In the genomic region with DNA sequence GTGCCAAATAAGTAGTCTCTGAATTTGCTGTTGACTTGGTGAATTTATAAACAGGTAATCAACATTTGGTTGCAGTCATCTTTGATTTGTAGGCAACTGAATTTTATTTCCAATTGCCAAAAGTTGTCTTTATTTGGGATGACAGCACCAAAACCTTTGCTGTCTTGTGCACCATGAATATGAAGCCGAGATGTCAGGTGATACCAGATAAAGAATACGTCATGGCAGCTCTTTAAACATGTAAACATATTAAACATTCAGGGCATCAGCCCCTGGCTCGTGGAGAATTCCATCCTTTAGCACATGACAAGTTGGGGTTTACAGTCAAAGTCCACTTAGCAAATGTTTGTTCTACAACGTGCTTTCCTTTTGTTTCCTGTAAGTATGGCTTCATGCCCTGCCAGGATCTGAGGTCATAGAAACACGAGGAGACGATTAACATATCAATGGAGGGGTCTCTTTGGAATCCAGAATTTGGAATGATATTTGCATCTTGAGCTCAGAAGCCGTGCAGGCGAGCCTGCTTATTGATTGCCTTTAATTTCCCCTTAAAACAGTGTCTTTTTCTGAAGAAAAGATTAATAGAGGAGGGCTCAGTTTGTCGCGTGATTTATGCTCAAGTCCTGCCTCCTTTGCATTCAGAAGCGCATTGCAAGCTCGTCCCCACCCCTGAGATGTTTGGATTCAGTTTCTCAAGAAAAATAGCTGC, we compare ENCODE assay signal across 11 cellular contexts.
DNase-seq lines count a peak whose midpoint lies in the region; ATAC-seq, FAIRE-seq and TF ChIP-seq lines count a peak whose summit lies in the region.
"Had no signal": no experiment of that assay in that cellular context is flagged by ENCODE, and none has a peak within 500 bp of the region (broad histone marks: within the 10 kb centered on the region; RNA-seq: fewer than 3 reads in every experiment).

No MANE protein-coding gene starts in this region.

- no peak overlapping the region for H3K4me3 ChIP-seq in SK-N-SH (ENCODE audit: low read depth in 2 of 2, low read length in 1 of 2)
- H3K4me3 ChIP-seq in kidney (ENCODE audit: low read length in 2 of 2) = peak overlapping the region; percentile 43 to 50
- H3K4me3 ChIP-seq in naive thymus-derived CD4-positive, alpha-beta T cell (ENCODE audit: low read length) = no peak overlapping the region

- peaks cover 0 to 7% of the 10 kb centered on the region in 2 experiments; a peak in 1 of 4 replicates for H3K4me1 ChIP-seq in SK-N-SH (ENCODE audit: control insufficient read depth in 1 of 2, insufficient read depth in 2 of 2, low read depth in 1 of 2, low read length in 1 of 2)
- peaks cover 0 to 6% of the 10 kb centered on the region in 2 donors for H3K4me1 ChIP-seq in kidney (ENCODE audit: control insufficient read depth in 1 of 2, insufficient read depth in 1 of 2, low read depth in 1 of 2, low read length in 2 of 2)
- H3K4me1 ChIP-seq in naive thymus-derived CD4-positive, alpha-beta T cell (ENCODE audit: control insufficient read depth in 2 of 2, insufficient read depth in 2 of 2, low read length in 2 of 2) = no peaks in the 10 kb centered on the region

- TF ChIP-seq CTCF in SK-N-SH (IDR thresholded peaks at IDR 0.05) = no peak
- TF ChIP-seq CTCF in kidney (IDR thresholded peaks at IDR 0.05; ENCODE audit: borderline replicate concordance, extremely low read depth, insufficient read depth) = no peak
- TF ChIP-seq CTCF in type B pancreatic cell (conservative IDR thresholded peaks at IDR 0.05) = no peak

- no peaks in the 10 kb centered on the region for H3K27me3 Mint-ChIP-seq in activated T-helper 17 cell treated with anti-CD3 and anti-CD28 coated beads, Interleukin-2, amount 50 U/mL, for 72 hours
- no peaks in the 10 kb centered on the region for H3K27me3 Mint-ChIP-seq in type B pancreatic cell
- H3K27me3 Mint-ChIP-seq in stimulated activated naive CD8-positive, alpha-beta T cell treated with anti-CD3 and anti-CD28 coated beads, Interleukin-15, amount 100 ng/mL, for 72 hours = no peaks in the 10 kb centered on the region
- H3K27me3 Mint-ChIP-seq in naive thymus-derived CD4-positive, alpha-beta T cell = no peaks in the 10 kb centered on the region
- H3K27me3 Mint-ChIP-seq: B cell had no signal

- no peaks in the 10 kb centered on the region for H4K20me1 ChIP-seq in SK-N-SH (ENCODE audit: insufficient read depth)

- H3K27ac ChIP-seq in SK-N-SH (ENCODE audit: low read depth in 2 of 2, low read length in 1 of 2) = no peak overlapping the region
- H3K27ac ChIP-seq in kidney (ENCODE audit: low read depth in 2 of 2, low read length in 2 of 2) = no peak overlapping the region
- no peak overlapping the region for H3K27ac ChIP-seq in naive thymus-derived CD4-positive, alpha-beta T cell (ENCODE audit: low read depth, low read length)
- H3K27ac ChIP-seq: epithelial cell of prostate had no signal

- no peak for TF ChIP-seq RAD21 in SK-N-SH (IDR thresholded peaks at IDR 0.05; ENCODE audit: low read length)

- H3K4me2 ChIP-seq in SK-N-SH = no peak overlapping the region

- peak overlapping the region; percentile 9 for H3K27ac Mint-ChIP-seq in activated T-helper 17 cell treated with anti-CD3 and anti-CD28 coated beads, Interleukin-2, amount 50 U/mL, for 72 hours
- peak overlapping the region; percentile 90 for H3K27ac Mint-ChIP-seq in type B pancreatic cell
- H3K27ac Mint-ChIP-seq in stimulated activated naive CD8-positive, alpha-beta T cell treated with anti-CD3 and anti-CD28 coated beads, Interleukin-15, amount 100 ng/mL, for 72 hours = no peak overlapping the region
- peak overlapping the region in 1 of 9 donors; percentile 19 for H3K27ac Mint-ChIP-seq in naive thymus-derived CD4-positive, alpha-beta T cell
- H3K27ac Mint-ChIP-seq: B cell had no signal

- DNase-seq in SK-N-SH (no peak), kidney (no peak), type B pancreatic cell (ENCODE audit: extremely low spot score, unreplicated experiment) (no peak)
- DNase-seq in stimulated activated naive CD8-positive, alpha-beta T cell treated with anti-CD3 and anti-CD28 coated beads, Interleukin-15, amount 100 ng/mL, for 72 hours = no peak
- no peak for DNase-seq in naive thymus-derived CD4-positive, alpha-beta T cell
- DNase-seq: activated CD4-positive, alpha-beta T cell treated with anti-CD3 and anti-CD28 coated beads, Interleukin-2, amount 50 U/mL, for 4 hours had no signal

- no peak overlapping the region for H3K4me3 Mint-ChIP-seq in activated T-helper 17 cell treated with anti-CD3 and anti-CD28 coated beads, Interleukin-2, amount 50 U/mL, for 72 hours
- peak overlapping the region; percentile 67 for H3K4me3 Mint-ChIP-seq in type B pancreatic cell
- no peak overlapping the region for H3K4me3 Mint-ChIP-seq in stimulated activated naive CD8-positive, alpha-beta T cell treated with anti-CD3 and anti-CD28 coated beads, Interleukin-15, amount 100 ng/mL, for 72 hours
- H3K4me3 Mint-ChIP-seq in naive thymus-derived CD4-positive, alpha-beta T cell = no peak overlapping the region
- H3K4me3 Mint-ChIP-seq: B cell had no signal

- H3K9me2 ChIP-seq in SK-N-SH = no peaks in the 10 kb centered on the region

- no peaks in the 10 kb centered on the region for H3K4me1 Mint-ChIP-seq in activated T-helper 17 cell treated with anti-CD3 and anti-CD28 coated beads, Interleukin-2, amount 50 U/mL, for 72 hours
- peaks cover 21% of the 10 kb centered on the region for H3K4me1 Mint-ChIP-seq in type B pancreatic cell (ENCODE audit: unreplicated experiment)
- H3K4me1 Mint-ChIP-seq in stimulated activated naive CD8-positive, alpha-beta T cell treated with anti-CD3 and anti-CD28 coated beads, Interleukin-15, amount 100 ng/mL, for 72 hours = peaks cover 10% of the 10 kb centered on the region
- peaks cover 0 to 23% (median under 1%) of the 10 kb centered on the region in 7 donors for H3K4me1 Mint-ChIP-seq in naive thymus-derived CD4-positive, alpha-beta T cell

- WGBS in SK-N-SH (ENCODE audit: low lambda C conversion rate) = 68% methylated on average over 12 of the region's 12 CpGs

- ATAC-seq in SK-N-SH treated with all-trans-retinoic acid at 6 μM for 48 hours (no peak), HG02981 (IDR thresholded peaks at IDR 0.05; ENCODE audit: unreplicated experiment) (no peak)
- ATAC-seq in activated T-helper 17 cell treated with anti-CD3 and anti-CD28 coated beads, Interleukin-2, amount 50 U/mL, for 72 hours (replicated peaks) = no peak
- ATAC-seq in stimulated activated naive CD8-positive, alpha-beta T cell treated with anti-CD3 and anti-CD28 coated beads, Interleukin-15, amount 100 ng/mL, for 72 hours = no peak
- ATAC-seq in naive thymus-derived CD4-positive, alpha-beta T cell = no peak

- H3F3A ChIP-seq in SK-N-SH (replicated peaks; ENCODE audit: insufficient read depth) = no peaks in the 10 kb centered on the region

- POLR2A ChIA-PET in SK-N-SH (lab: Yijun Ruan, JAX) = no interaction called here
- POLR2A ChIA-PET in naive thymus-derived CD4-positive, alpha-beta T cell (lab: Charles Lee) = interaction anchor here (0.9 to 1.0 kb wide), 2 partner anchors 11 to 12 kb away, joined by 3 read pairs; no protein-coding TSS in a partner anchor

- CTCF ChIA-PET in SK-N-SH (lab: Yijun Ruan, JAX) = interaction anchor here (1.3 kb wide), 1 partner anchor 298 kb away, joined by 3 read pairs; no protein-coding TSS in a partner anchor
- CTCF ChIA-PET in naive thymus-derived CD4-positive, alpha-beta T cell (lab: Charles Lee) = interaction anchor here (1.1 kb wide), 2 partner anchors 16 to 177 kb away, joined by 3 read pairs; no protein-coding TSS in a partner anchor

- TF ChIP-seq EP300 in SK-N-SH (IDR thresholded peaks at IDR 0.05; ENCODE audit: borderline replicate concordance in 1 of 2, low read depth in 1 of 2, low read length in 1 of 2) = no peak

- H2AFZ ChIP-seq in SK-N-SH (ENCODE audit: low read depth) = peak overlapping the region; percentile 66; the same call in 1 of the 2 replicates

- no peaks in the 10 kb centered on the region for H3K9me3 Mint-ChIP-seq in activated T-helper 17 cell treated with anti-CD3 and anti-CD28 coated beads, Interleukin-2, amount 50 U/mL, for 72 hours
- H3K9me3 Mint-ChIP-seq in type B pancreatic cell = peaks cover 5% of the 10 kb centered on the region
- H3K9me3 Mint-ChIP-seq in stimulated activated naive CD8-positive, alpha-beta T cell treated with anti-CD3 and anti-CD28 coated beads, Interleukin-15, amount 100 ng/mL, for 72 hours = no peaks in the 10 kb centered on the region
- peaks cover 0 to 1% (median 0%) of the 10 kb centered on the region in 11 donors for H3K9me3 Mint-ChIP-seq in naive thymus-derived CD4-positive, alpha-beta T cell

- no peaks in the 10 kb centered on the region for H3K79me2 ChIP-seq in SK-N-SH (ENCODE audit: insufficient read depth)

- intact Hi-C loops in kidney (cut with DNase I) = no loop called here
- intact Hi-C loops in naive thymus-derived CD4-positive, alpha-beta T cell (cut with micrococcal nuclease) = no loop called here

- H3K36me3 ChIP-seq in SK-N-SH (replicated peaks in 1 of 2; ENCODE audit: control insufficient read depth in 1 of 2, insufficient read depth in 2 of 2, low read length in 1 of 2) (no peaks in the 10 kb centered on the region), kidney (ENCODE audit: control insufficient read depth in 1 of 2, insufficient read depth in 2 of 2, low read length in 2 of 2) (no peaks in the 10 kb centered on the region)
- H3K36me3 ChIP-seq in naive thymus-derived CD4-positive, alpha-beta T cell (ENCODE audit: control insufficient read depth in 2 of 3, insufficient read depth in 3 of 3, low read length in 3 of 3) = no peaks in the 10 kb centered on the region

- no peaks in the 10 kb centered on the region for H3K9me3 ChIP-seq in SK-N-SH
- H3K9me3 ChIP-seq in kidney (ENCODE audit: control insufficient read depth in 1 of 2, low read length in 2 of 2) = no peaks in the 10 kb centered on the region
- no peaks in the 10 kb centered on the region for H3K9me3 ChIP-seq in naive thymus-derived CD4-positive, alpha-beta T cell (ENCODE audit: control insufficient read depth in 2 of 3, low read length in 3 of 3)

- no peak for FAIRE-seq in kidney (lab: Jason Lieb, UNC)

- no peaks in the 10 kb centered on the region for H3K27me3 ChIP-seq in SK-N-SH (ENCODE audit: insufficient read depth)
- H3K27me3 ChIP-seq in naive thymus-derived CD4-positive, alpha-beta T cell (ENCODE audit: control insufficient read depth in 2 of 2, insufficient read depth in 2 of 2, low read length in 2 of 2) = no peaks in the 10 kb centered on the region

- H3K36me3 Mint-ChIP-seq in activated T-helper 17 cell treated with anti-CD3 and anti-CD28 coated beads, Interleukin-2, amount 50 U/mL, for 72 hours (ENCODE audit: low read depth) = no peaks in the 10 kb centered on the region
- H3K36me3 Mint-ChIP-seq in type B pancreatic cell = no peaks in the 10 kb centered on the region
- no peaks in the 10 kb centered on the region for H3K36me3 Mint-ChIP-seq in naive thymus-derived CD4-positive, alpha-beta T cell

- H3K9ac ChIP-seq in SK-N-SH (no peak overlapping the region; the same call in 1 of the 2 replicates), kidney (ENCODE audit: low read length in 2 of 2) (no peak overlapping the region)

TF ChIP-seq in SK-N-SH, 30 proteins besides CTCF, POLR2A, EP300 and RAD21 (continues in another document):
- TF ChIP-seq MEF2A (IDR thresholded peaks at IDR 0.05; ENCODE audit: borderline replicate concordance, low read depth) (no peak), RXRA (IDR thresholded peaks at IDR 0.05; ENCODE audit: borderline replicate concordance, low read depth) (no peak)

TF ChIP-seq in SK-N-SH treated with all-trans-retinoic acid at 6 μM for 48 hours, 23 proteins besides CTCF, POLR2A, EP300 and RAD21 (continues in another document):
- TF ChIP-seq RARB (CRISPR knock-in tag; IDR thresholded peaks at IDR 0.05) = no peak
- TF ChIP-seq BACH2 (CRISPR knock-in tag; IDR thresholded peaks at IDR 0.05; ENCODE audit: borderline replicate concordance) = no peak

Comparison
In these comparisons a context has a peak if more than half of its experiments do, and no peak if none do; other contexts are left out.
1. H3K4me3 ChIP-seq: peak in kidney (2 of 2); none in SK-N-SH (0 of 2) and naive thymus-derived CD4-positive, alpha-beta T cell (single experiment).
2. H3K27ac Mint-ChIP-seq: peak in activated T-helper 17 cell treated with anti-CD3 and anti-CD28 coated beads, Interleukin-2, amount 50 U/mL, for 72 hours (single experiment) and type B pancreatic cell (single experiment); none in stimulated activated naive CD8-positive, alpha-beta T cell treated with anti-CD3 and anti-CD28 coated beads, Interleukin-15, amount 100 ng/mL, for 72 hours (0 of 2).